In the genomic region with DNA sequence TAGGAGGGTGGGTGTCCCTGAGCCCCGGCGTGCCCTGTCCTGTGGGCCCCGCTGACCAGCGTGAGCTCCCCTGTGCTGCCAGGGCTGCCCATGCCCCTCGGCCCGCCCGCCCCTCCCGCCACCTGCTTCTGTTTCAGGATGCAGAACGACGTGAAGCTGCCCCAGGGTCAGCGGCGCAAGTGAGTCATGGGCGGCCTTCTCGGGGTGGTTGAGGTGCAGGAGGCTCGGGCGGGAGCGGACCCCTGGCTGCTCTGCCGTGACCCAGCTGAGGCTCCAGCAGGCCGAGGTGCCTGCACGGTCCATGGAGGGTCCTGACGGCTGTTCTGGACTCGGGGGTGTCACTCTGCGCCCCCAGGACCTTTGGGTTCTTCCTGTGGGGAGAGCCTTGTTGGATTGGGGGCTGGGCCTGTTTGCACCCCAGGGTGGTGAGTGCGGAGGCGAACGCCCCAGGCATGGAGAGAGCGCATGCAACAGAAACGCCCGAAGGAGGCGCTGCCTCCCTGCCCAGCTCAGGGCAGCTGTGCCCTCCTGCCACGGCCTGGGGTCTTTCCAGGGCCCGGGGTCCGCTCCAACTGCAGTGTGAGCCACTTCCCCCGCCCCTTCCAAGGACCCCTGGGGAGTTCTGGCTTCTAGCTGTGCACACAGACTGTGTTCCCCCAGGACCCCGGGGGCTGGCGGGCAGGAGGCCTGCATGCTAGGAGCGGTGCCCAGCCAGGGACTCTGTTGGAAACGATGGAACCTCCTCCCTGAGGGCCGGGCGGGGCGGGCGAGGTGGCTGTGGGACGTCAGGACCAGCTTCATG, we compare ENCODE assay signal across 23 cellular contexts. TPM values are rescaled to one million over a fixed set of nuclear protein-coding genes. Genes with fewer than 3 reads are reported as not detected.
DNase-seq lines count a peak whose midpoint lies in the region; ATAC-seq, FAIRE-seq and TF ChIP-seq lines count a peak whose summit lies in the region.
"Had no signal": no experiment of that assay in that cellular context is flagged by ENCODE, and none has a peak within 500 bp of the region (broad histone marks: within the 10 kb centered on the region; RNA-seq: fewer than 3 reads in every experiment).

No MANE protein-coding gene starts in this region.

- no peak for TF ChIP-seq RAD21 in HepG2 (CRISPR knock-in tag; IDR thresholded peaks at IDR 0.05)

- H3K4me3 Mint-ChIP-seq in naive thymus-derived CD8-positive, alpha-beta T cell, result no peak overlapping the region

- no peak for TF ChIP-seq POLR2A in HepG2 (IDR thresholded peaks at IDR 0.05; ENCODE audit: insufficient read depth in 1 of 2, low read depth in 2 of 2, low read length in 2 of 2)

- H3K4me1 ChIP-seq in HepG2 (ENCODE audit: insufficient read depth, low read length) (peaks cover 20% of the 10 kb centered on the region), upper lobe of right lung (peaks cover 18% of the 10 kb centered on the region)

- H3K36me3 ChIP-seq in HepG2 (replicated peaks in 1 of 2; ENCODE audit: control insufficient read depth in 1 of 2, insufficient read depth in 2 of 2, low read length in 2 of 2) (peaks cover 21 to 47% of the 10 kb centered on the region in 2 experiments), upper lobe of right lung (no peaks in the 10 kb centered on the region)

- no peak for FAIRE-seq in HepG2 (lab: Jason Lieb, UNC)
- FAIRE-seq: D721Med had no signal

- no peak overlapping the region for H3K4me3 ChIP-seq in HepG2 (replicated peaks in 1 of 3; ENCODE audit: insufficient read depth in 1 of 3, low read depth in 2 of 3, low read length in 3 of 3)
- no peak overlapping the region for H3K4me3 ChIP-seq in upper lobe of right lung
- H3K4me3 ChIP-seq: HAP-1, Peyer's patch, SJSA1 had no signal

- intact Hi-C loops in HepG2 (cut with micrococcal nuclease; ENCODE audit: unreplicated experiment) (no loop called here), upper lobe of right lung (cut with DNase I) (no loop called here)

- H3K36me3 Mint-ChIP-seq in naive thymus-derived CD8-positive, alpha-beta T cell, result no peaks in the 10 kb centered on the region

- TF ChIP-seq EP300 in HepG2 (IDR thresholded peaks at IDR 0.05; ENCODE audit: low read depth in 2 of 2, low read length in 2 of 2) (no peak), HepG2 (CRISPR knock-in tag; IDR thresholded peaks at IDR 0.05; ENCODE audit: borderline replicate concordance) (no peak)

- peaks cover 3 to 11% (median 10%) of the 10 kb centered on the region in 4 donors for H3K4me1 Mint-ChIP-seq in naive thymus-derived CD8-positive, alpha-beta T cell

- H3K9ac ChIP-seq in HepG2 (ENCODE audit: insufficient read depth, low read depth, low read length), result no peak overlapping the region

- over 99% methylated on average over 14 of the region's 43 CpGs for WGBS in HepG2 (ENCODE audit: low lambda C conversion rate)

- peaks cover 31% of the 10 kb centered on the region for H3K79me2 ChIP-seq in HepG2 (ENCODE audit: insufficient read depth, low read length)

- no peaks in the 10 kb centered on the region for H3K27me3 Mint-ChIP-seq in naive thymus-derived CD8-positive, alpha-beta T cell

- no peak for ATAC-seq in HepG2
- no peak for ATAC-seq in upper lobe of right lung
- ATAC-seq in HG02610 (IDR thresholded peaks at IDR 0.05; ENCODE audit: unreplicated experiment), result no peak
- no peak for ATAC-seq in naive thymus-derived CD8-positive, alpha-beta T cell
- ATAC-seq: Right ventricle myocardium inferior had no signal

- BruUV-seq in HepG2 (replicated peaks; lab: Mats Ljungman, UMichigan), result no TSS peak

- CTCF ChIA-PET in HepG2 (lab: Yijun Ruan, JAX; ENCODE audit: low intra/inter-chr PET ratio, low total read pairs), result no interaction called here

- H3K27ac ChIP-seq in VCaP (peak overlapping the region; percentile 94; the same call in 1 of the 2 replicates), HepG2 (ENCODE audit: extremely low read length, insufficient read depth, low read length) (no peak overlapping the region), upper lobe of right lung (no peak overlapping the region)
- H3K27ac ChIP-seq: Peyer's patch, SJSA1 had no signal

- H3K9me3 Mint-ChIP-seq in naive thymus-derived CD8-positive, alpha-beta T cell, result no peaks in the 10 kb centered on the region

- TF ChIP-seq CTCF in VCaP (conservative IDR thresholded peaks at IDR 0.05), result no peak
- no peak for TF ChIP-seq CTCF in HepG2 (CRISPR knock-in tag; IDR thresholded peaks at IDR 0.05)
- TF ChIP-seq CTCF in upper lobe of right lung (IDR thresholded peaks at IDR 0.05), result no peak

- in situ Hi-C loops in HepG2 (cut with HindIII; ENCODE audit: extremely low pct_ligation_motif_present, low pct_unique_long_range_greater_than_20kb), result no loop called here

- H3K27ac Mint-ChIP-seq in naive thymus-derived CD8-positive, alpha-beta T cell, result no peak overlapping the region

- no peaks in the 10 kb centered on the region; a peak in 1 of 5 replicates for H3K27me3 ChIP-seq in HepG2 (ENCODE audit: control insufficient read depth in 1 of 2, insufficient read depth in 2 of 2, low read length in 2 of 2)
- no peaks in the 10 kb centered on the region for H3K27me3 ChIP-seq in upper lobe of right lung
- H3K27me3 ChIP-seq: Peyer's patch, SJSA1 had no signal

- H4K20me1 ChIP-seq in HepG2 (ENCODE audit: insufficient read depth, low read length), result no peaks in the 10 kb centered on the region

- POLR2A ChIA-PET in HepG2 (lab: Yijun Ruan, JAX), result interaction anchor here (1.5 to 6.3 kb wide), 3 partner anchors 13 to 33 kb away, joined by 4 to 134 read pairs (median 4); a partner anchor contains a TSS
- POLR2A ChIA-PET in naive thymus-derived CD8-positive, alpha-beta T cell (lab: Charles Lee), result interaction anchor here (5.6 kb wide), 1 partner anchor 13 kb away, joined by 26 read pairs; a partner anchor contains a TSS

- H3K9me3 ChIP-seq in HepG2 (ENCODE audit: low read length) (no peaks in the 10 kb centered on the region), upper lobe of right lung (no peaks in the 10 kb centered on the region)
- H3K9me3 ChIP-seq: HAP-1, Peyer's patch had no signal

- H3K4me2 ChIP-seq in HepG2 (ENCODE audit: low read depth, low read length), result no peak overlapping the region

- DNase-seq in stimulated activated CD4-positive, alpha-beta T cell treated with anti-CD3 and anti-CD28 coated beads, Interleukin-15, amount 100 ng/mL, for 24 hours, result peak; percentile 1
- DNase-seq in stimulated activated CD4-positive, alpha-beta T cell treated with anti-CD3 and anti-CD28 coated beads, Interleukin-12 subunit alpha, Interleukin-12 subunit beta, amount 100 ng/mL, for 4 hours, result no peak
- DNase-seq in HepG2 (ENCODE audit: low spot score) (no peak), upper lobe of right lung (peak; percentile 57), C1 segment of cervical spinal cord (lab: John Stamatoyannopoulos, UW) (no peak)
- no peak for DNase-seq in naive thymus-derived CD8-positive, alpha-beta T cell
- DNase-seq: AML-193; DMS79; KG1; NCI-H1092 treated with DMSO at 0.1 percent for 48 hours; NCI-H146; NCI-H2029 treated with DMSO at 0.1 percent for 48 hours; NCI-H226; NCI-H510A treated with DMSO at 0.1 percent for 48 hours; NCI-H748 treated with DMSO at 0.1 percent for 48 hours; NK-92 treated with Interleukin-12 subunit alpha and Interleukin-12 subunit beta, amount 100 ng/mL, for 24 hours; Peyer's patch had no signal

- H2AFZ ChIP-seq in HepG2 (ENCODE audit: low read length), result no peak overlapping the region

RNA-seq across cellular contexts. Expression of a gene that starts 4.0 kb away (rescaled TPM):
- 111 and 140 TPM in 2 replicates for total RNA-seq in HepG2 (2016; rRNA removed; fragmentation: Illumina TruSeq; extraction: Trizol)
- total RNA-seq in HepG2 (2016; cell fraction: cytosol; rRNA removed; fragmentation: Illumina TruSeq; extraction: Trizol; ENCODE audit: low read depth), result 76.5 and 89.9 TPM in 2 replicates
- 100 and 147 TPM in 2 replicates for total RNA-seq in HepG2 (2016; cell fraction: insoluble cytoplasmic fraction; rRNA removed; fragmentation: Illumina TruSeq; extraction: Trizol)
- total RNA-seq in HepG2 (2016; cell fraction: membrane; rRNA removed; fragmentation: Illumina TruSeq; extraction: Trizol), result 143 and 165 TPM in 2 replicates
- 53.5 and 61.2 TPM in 2 replicates for total RNA-seq in HepG2 (2016; cell fraction: nucleus; rRNA removed; fragmentation: Illumina TruSeq; extraction: Trizol)
- 46.5 and 59.7 TPM in 2 replicates for polyA plus RNA-seq in HepG2 (2011; rRNA removed)
- 37.0 and 59.3 TPM in 2 replicates for polyA plus RNA-seq in HepG2 (2011; cell fraction: cytosol; rRNA removed)
- 97.5 and 120 TPM in 2 replicates for polyA plus RNA-seq in HepG2 (2011; cell fraction: nucleus; rRNA removed)
- 28.3 and 32.0 TPM in 2 replicates for polyA plus RNA-seq in HepG2 (2012)
- 77.4 and 92.5 TPM in 2 replicates for polyA plus RNA-seq in HepG2 (2016; cell fraction: cytosol; fragmentation: Illumina TruSeq; extraction: Trizol; ENCODE audit: low read depth)
- polyA plus RNA-seq in HepG2 (2016; cell fraction: insoluble cytoplasmic fraction; fragmentation: Illumina TruSeq; extraction: Trizol; ENCODE audit: low read depth), result 90.7 and 117 TPM in 2 replicates
- polyA plus RNA-seq in HepG2 (2016; cell fraction: membrane; fragmentation: Illumina TruSeq; extraction: Trizol; ENCODE audit: low read depth), result 117 and 123 TPM in 2 replicates
- polyA plus RNA-seq in HepG2 (2016; cell fraction: nucleus; fragmentation: Illumina TruSeq; extraction: Trizol; ENCODE audit: insufficient read depth, low read depth), result 106 and 108 TPM in 2 replicates
- 55.9 and 103 TPM in 2 replicates for polyA minus RNA-seq in HepG2 (2011; rRNA and poly(A)+ RNA removed; ENCODE audit: low replicate concordance)
- polyA minus RNA-seq in HepG2 (2011; cell fraction: cytosol; rRNA and poly(A)+ RNA removed), result 23.3 and 25.9 TPM in 2 replicates
- polyA minus RNA-seq in HepG2 (2011; cell fraction: nucleus; rRNA and poly(A)+ RNA removed), result 32.0 and 34.5 TPM in 2 replicates
- 6.3 TPM for total RNA-seq in upper lobe of right lung
- 1 to 10 TPM; 6.0 to 6.1 TPM for total RNA-seq in naive thymus-derived CD8-positive, alpha-beta T cell
- polyA plus RNA-seq in naive thymus-derived CD8-positive, alpha-beta T cell, result 1 to 10 TPM; 2.3 to 4.4 (median 2.3) TPM

RNA-seq across cellular contexts. Expression of a gene that starts 12.9 kb away (rescaled TPM):
- total RNA-seq in HepG2 (2016; rRNA removed; fragmentation: Illumina TruSeq; extraction: Trizol) (39.1 and 72.5 TPM in 2 replicates), upper lobe of right lung (40.3 TPM)
- 76.8 and 84.3 TPM in 2 replicates for total RNA-seq in HepG2 (2016; cell fraction: cytosol; rRNA removed; fragmentation: Illumina TruSeq; extraction: Trizol; ENCODE audit: low read depth)
- 47.2 and 70.7 TPM in 2 replicates for total RNA-seq in HepG2 (2016; cell fraction: insoluble cytoplasmic fraction; rRNA removed; fragmentation: Illumina TruSeq; extraction: Trizol)
- 95.6 and 107 TPM in 2 replicates for total RNA-seq in HepG2 (2016; cell fraction: membrane; rRNA removed; fragmentation: Illumina TruSeq; extraction: Trizol)
- 26.8 and 29.8 TPM in 2 replicates for total RNA-seq in HepG2 (2016; cell fraction: nucleus; rRNA removed; fragmentation: Illumina TruSeq; extraction: Trizol)
- 94.1 and 112 TPM in 2 replicates for polyA plus RNA-seq in HepG2 (2011; rRNA removed)
- 137 and 215 TPM in 2 replicates for polyA plus RNA-seq in HepG2 (2011; cell fraction: cytosol; rRNA removed)
- polyA plus RNA-seq in HepG2 (2011; cell fraction: nucleus; rRNA removed), result 94.6 and 96.1 TPM in 2 replicates
- 83.0 and 86.6 TPM in 2 replicates for polyA plus RNA-seq in HepG2 (2012)
- 367 and 487 TPM in 2 replicates for polyA plus RNA-seq in HepG2 (2016; cell fraction: cytosol; fragmentation: Illumina TruSeq; extraction: Trizol; ENCODE audit: low read depth)
- polyA plus RNA-seq in HepG2 (2016; cell fraction: insoluble cytoplasmic fraction; fragmentation: Illumina TruSeq; extraction: Trizol; ENCODE audit: low read depth), result 281 and 289 TPM in 2 replicates
- polyA plus RNA-seq in HepG2 (2016; cell fraction: membrane; fragmentation: Illumina TruSeq; extraction: Trizol; ENCODE audit: low read depth), result 273 and 345 TPM in 2 replicates
- 148 and 167 TPM in 2 replicates for polyA plus RNA-seq in HepG2 (2016; cell fraction: nucleus; fragmentation: Illumina TruSeq; extraction: Trizol; ENCODE audit: insufficient read depth, low read depth)
- 58.6 and 62.0 TPM in 2 replicates for polyA minus RNA-seq in HepG2 (2011; rRNA and poly(A)+ RNA removed; ENCODE audit: low replicate concordance)
- 34.6 and 36.8 TPM in 2 replicates for polyA minus RNA-seq in HepG2 (2011; cell fraction: cytosol; rRNA and poly(A)+ RNA removed)
- 24.0 and 29.4 TPM in 2 replicates for polyA minus RNA-seq in HepG2 (2011; cell fraction: nucleus; rRNA and poly(A)+ RNA removed)
- total RNA-seq in naive thymus-derived CD8-positive, alpha-beta T cell, result 10 to 100 TPM; 23.8 to 25.9 TPM
- polyA plus RNA-seq in naive thymus-derived CD8-positive, alpha-beta T cell, result 10 to 100 TPM; 48.0 to 60.2 (median 48.0) TPM

RNA-seq across cellular contexts. Expression of a gene that starts 32.3 kb away (rescaled TPM):
- 54.1 and 73.3 TPM in 2 replicates for total RNA-seq in HepG2 (2016; rRNA removed; fragmentation: Illumina TruSeq; extraction: Trizol)
- 23.7 and 25.3 TPM in 2 replicates for total RNA-seq in HepG2 (2016; cell fraction: cytosol; rRNA removed; fragmentation: Illumina TruSeq; extraction: Trizol; ENCODE audit: low read depth)
- 46.3 and 75.5 TPM in 2 replicates for total RNA-seq in HepG2 (2016; cell fraction: insoluble cytoplasmic fraction; rRNA removed; fragmentation: Illumina TruSeq; extraction: Trizol)
- total RNA-seq in HepG2 (2016; cell fraction: membrane; rRNA removed; fragmentation: Illumina TruSeq; extraction: Trizol), result 26.2 and 27.2 TPM in 2 replicates
- total RNA-seq in HepG2 (2016; cell fraction: nucleus; rRNA removed; fragmentation: Illumina TruSeq; extraction: Trizol), result 61.6 and 70.3 TPM in 2 replicates
- 78.1 and 85.3 TPM in 2 replicates for polyA plus RNA-seq in HepG2 (2011; rRNA removed)
- polyA plus RNA-seq in HepG2 (2011; cell fraction: cytosol; rRNA removed), result 23.0 and 37.1 TPM in 2 replicates
- polyA plus RNA-seq in HepG2 (2011; cell fraction: nucleus; rRNA removed), result 599 and 842 TPM in 2 replicates
- 50.3 and 58.5 TPM in 2 replicates for polyA plus RNA-seq in HepG2 (2012)
- 10.3 and 14.6 TPM in 2 replicates for polyA plus RNA-seq in HepG2 (2016; cell fraction: cytosol; fragmentation: Illumina TruSeq; extraction: Trizol; ENCODE audit: low read depth)
- 49.0 and 65.5 TPM in 2 replicates for polyA plus RNA-seq in HepG2 (2016; cell fraction: insoluble cytoplasmic fraction; fragmentation: Illumina TruSeq; extraction: Trizol; ENCODE audit: low read depth)
- 20.0 and 26.0 TPM in 2 replicates for polyA plus RNA-seq in HepG2 (2016; cell fraction: membrane; fragmentation: Illumina TruSeq; extraction: Trizol; ENCODE audit: low read depth)
- polyA plus RNA-seq in HepG2 (2016; cell fraction: nucleus; fragmentation: Illumina TruSeq; extraction: Trizol; ENCODE audit: insufficient read depth, low read depth), result 239 and 240 TPM in 2 replicates
- 124 and 132 TPM in 2 replicates for polyA minus RNA-seq in HepG2 (2011; rRNA and poly(A)+ RNA removed; ENCODE audit: low replicate concordance)
- polyA minus RNA-seq in HepG2 (2011; cell fraction: cytosol; rRNA and poly(A)+ RNA removed), result 22.8 and 27.9 TPM in 2 replicates
- polyA minus RNA-seq in HepG2 (2011; cell fraction: nucleus; rRNA and poly(A)+ RNA removed), result 76.9 and 79.1 TPM in 2 replicates
- 88.3 TPM for total RNA-seq in upper lobe of right lung
- total RNA-seq in naive thymus-derived CD8-positive, alpha-beta T cell, result 100 to 1,000 TPM; 151 to 154 TPM
- 10 to 100 TPM; 15.4 to 31.1 (median 21.7) TPM for polyA plus RNA-seq in naive thymus-derived CD8-positive, alpha-beta T cell

RNA-seq across cellular contexts. Expression of a gene that starts 32.5 kb away (rescaled TPM):
- total RNA-seq in HepG2 (2016; rRNA removed; fragmentation: Illumina TruSeq; extraction: Trizol) (18.8 and 20.8 TPM in 2 replicates), upper lobe of right lung (19.5 TPM)
- 17.5 and 20.2 TPM in 2 replicates for total RNA-seq in HepG2 (2016; cell fraction: cytosol; rRNA removed; fragmentation: Illumina TruSeq; extraction: Trizol; ENCODE audit: low read depth)
- total RNA-seq in HepG2 (2016; cell fraction: insoluble cytoplasmic fraction; rRNA removed; fragmentation: Illumina TruSeq; extraction: Trizol), result 21.5 and 21.9 TPM in 2 replicates
- 24.3 and 26.3 TPM in 2 replicates for total RNA-seq in HepG2 (2016; cell fraction: membrane; rRNA removed; fragmentation: Illumina TruSeq; extraction: Trizol)
- total RNA-seq in HepG2 (2016; cell fraction: nucleus; rRNA removed; fragmentation: Illumina TruSeq; extraction: Trizol), result 10.5 and 14.3 TPM in 2 replicates
- 30.8 and 32.1 TPM in 2 replicates for polyA plus RNA-seq in HepG2 (2011; rRNA removed)
- polyA plus RNA-seq in HepG2 (2011; cell fraction: cytosol; rRNA removed), result 30.7 and 36.8 TPM in 2 replicates
- polyA plus RNA-seq in HepG2 (2011; cell fraction: nucleus; rRNA removed), result 21.1 and 26.0 TPM in 2 replicates
- 16.3 and 19.8 TPM in 2 replicates for polyA plus RNA-seq in HepG2 (2012)
- 22.8 and 26.9 TPM in 2 replicates for polyA plus RNA-seq in HepG2 (2016; cell fraction: cytosol; fragmentation: Illumina TruSeq; extraction: Trizol; ENCODE audit: low read depth)
- 25.4 and 25.5 TPM in 2 replicates for polyA plus RNA-seq in HepG2 (2016; cell fraction: insoluble cytoplasmic fraction; fragmentation: Illumina TruSeq; extraction: Trizol; ENCODE audit: low read depth)
- polyA plus RNA-seq in HepG2 (2016; cell fraction: membrane; fragmentation: Illumina TruSeq; extraction: Trizol; ENCODE audit: low read depth), result 24.7 and 30.0 TPM in 2 replicates
- 41.6 and 53.5 TPM in 2 replicates for polyA plus RNA-seq in HepG2 (2016; cell fraction: nucleus; fragmentation: Illumina TruSeq; extraction: Trizol; ENCODE audit: insufficient read depth, low read depth)
- 17.2 and 24.1 TPM in 2 replicates for polyA minus RNA-seq in HepG2 (2011; rRNA and poly(A)+ RNA removed; ENCODE audit: low replicate concordance)
- polyA minus RNA-seq in HepG2 (2011; cell fraction: cytosol; rRNA and poly(A)+ RNA removed), result 4.7 and 5.4 TPM in 2 replicates
- polyA minus RNA-seq in HepG2 (2011; cell fraction: nucleus; rRNA and poly(A)+ RNA removed), result 10.7 and 14.5 TPM in 2 replicates
- total RNA-seq in naive thymus-derived CD8-positive, alpha-beta T cell, result 10 to 100 TPM; 23.4 to 26.8 TPM
- 10 to 100 TPM; 26.0 to 39.3 (median 32.9) TPM for polyA plus RNA-seq in naive thymus-derived CD8-positive, alpha-beta T cell

RNA-seq across cellular contexts. Expression of a gene that starts 49.5 kb away (rescaled TPM):
- 34.4 and 39.1 TPM in 2 replicates for total RNA-seq in HepG2 (2016; rRNA removed; fragmentation: Illumina TruSeq; extraction: Trizol)
- total RNA-seq in HepG2 (2016; cell fraction: cytosol; rRNA removed; fragmentation: Illumina TruSeq; extraction: Trizol; ENCODE audit: low read depth), result 10.7 and 10.8 TPM in 2 replicates
- 31.3 and 40.3 TPM in 2 replicates for total RNA-seq in HepG2 (2016; cell fraction: insoluble cytoplasmic fraction; rRNA removed; fragmentation: Illumina TruSeq; extraction: Trizol)
- 16.9 and 19.0 TPM in 2 replicates for total RNA-seq in HepG2 (2016; cell fraction: membrane; rRNA removed; fragmentation: Illumina TruSeq; extraction: Trizol)
- total RNA-seq in HepG2 (2016; cell fraction: nucleus; rRNA removed; fragmentation: Illumina TruSeq; extraction: Trizol), result 20.9 and 21.8 TPM in 2 replicates
- 14.6 and 14.7 TPM in 2 replicates for polyA plus RNA-seq in HepG2 (2011; rRNA removed)
- polyA plus RNA-seq in HepG2 (2011; cell fraction: cytosol; rRNA removed), result 10.9 and 12.3 TPM in 2 replicates
- polyA plus RNA-seq in HepG2 (2011; cell fraction: nucleus; rRNA removed), result 18.8 and 20.1 TPM in 2 replicates
- polyA plus RNA-seq in HepG2 (2012), result 15.7 and 20.6 TPM in 2 replicates
- 6.0 and 6.1 TPM in 2 replicates for polyA plus RNA-seq in HepG2 (2016; cell fraction: cytosol; fragmentation: Illumina TruSeq; extraction: Trizol; ENCODE audit: low read depth)
- polyA plus RNA-seq in HepG2 (2016; cell fraction: insoluble cytoplasmic fraction; fragmentation: Illumina TruSeq; extraction: Trizol; ENCODE audit: low read depth), result 43.6 and 43.8 TPM in 2 replicates
- polyA plus RNA-seq in HepG2 (2016; cell fraction: membrane; fragmentation: Illumina TruSeq; extraction: Trizol; ENCODE audit: low read depth), result 11.4 and 11.7 TPM in 2 replicates
- 75.0 and 87.7 TPM in 2 replicates for polyA plus RNA-seq in HepG2 (2016; cell fraction: nucleus; fragmentation: Illumina TruSeq; extraction: Trizol; ENCODE audit: insufficient read depth, low read depth)
- polyA minus RNA-seq in HepG2 (2011; rRNA and poly(A)+ RNA removed; ENCODE audit: low replicate concordance), result 4.1 and 5.1 TPM in 2 replicates
- 5.1 and 5.5 TPM in 2 replicates for polyA minus RNA-seq in HepG2 (2011; cell fraction: cytosol; rRNA and poly(A)+ RNA removed)
- polyA minus RNA-seq in HepG2 (2011; cell fraction: nucleus; rRNA and poly(A)+ RNA removed), result 7.0 and 8.8 TPM in 2 replicates
- total RNA-seq in upper lobe of right lung, result 13.7 TPM
- total RNA-seq in naive thymus-derived CD8-positive, alpha-beta T cell, result 10 to 100 TPM; 23.5 to 30.2 TPM
- polyA plus RNA-seq in naive thymus-derived CD8-positive, alpha-beta T cell, result 10 to 100 TPM; 11.0 to 23.9 (median 11.1) TPM

Comparison
In these comparisons a context has a peak if more than half of its experiments do, and no peak if none do; other contexts are left out.
1. DNase-seq: peak in stimulated activated CD4-positive, alpha-beta T cell treated with anti-CD3 and anti-CD28 coated beads, Interleukin-15, amount 100 ng/mL, for 24 hours (single experiment) and upper lobe of right lung (single experiment); none in stimulated activated CD4-positive, alpha-beta T cell treated with anti-CD3 and anti-CD28 coated beads, Interleukin-12 subunit alpha, Interleukin-12 subunit beta, amount 100 ng/mL, for 4 hours (single experiment), HepG2 (single experiment), C1 segment of cervical spinal cord (0 of 14) and naive thymus-derived CD8-positive, alpha-beta T cell (0 of 10).